ENCODE assay signal across 34 cellular contexts in genomic region chr4:37450309-37450708, GRCh38.
"Had no signal": no experiment of that assay in that cellular context is flagged by ENCODE, and none has a peak within 500 bp of the region (broad histone marks: within the 10 kb centered on the region; RNA-seq: fewer than 3 reads in every experiment).

No MANE protein-coding gene starts in this region.

- DNase-seq: Karpas-422, Kasumi-1, MG63, MM.1S, MV-4-11, NCI-H1048, NCI-H1092, NCI-H1092 treated with DMSO at 0.1 percent for 48 hours, NCI-H1105, NCI-H1105 treated with DMSO at 0.1 percent for 48 hours, NCI-H1417, NCI-H1417 treated with DMSO at 0.1 percent for 48 hours, NCI-H1436, NCI-H1436 treated with DMSO at 0.1 percent for 48 hours, NCI-H146, NCI-H1694, NCI-H1694 treated with DMSO at 0.1 percent for 48 hours, NCI-H187, NCI-H187 treated with DMSO at 0.1 percent for 48 hours, NCI-H1930, NCI-H2029, NCI-H2029 treated with DMSO at 0.1 percent for 48 hours, NCI-H2081, NCI-H2081 treated with DMSO at 0.1 percent for 48 hours, NCI-H2107, NCI-H2171, NCI-H2171 treated with DMSO at 0.1 percent for 48 hours, NCI-H2227 treated with DMSO at 0.1 percent for 48 hours, NCI-H226, NCI-H345, NCI-H446, NCI-H446 treated with DMSO at 0.1 percent for 48 hours, NCI-H510A, NCI-H510A treated with DMSO at 0.1 percent for 48 hours had no signal
